ENCODE assay signal across 2 cellular contexts in the genomic region with DNA sequence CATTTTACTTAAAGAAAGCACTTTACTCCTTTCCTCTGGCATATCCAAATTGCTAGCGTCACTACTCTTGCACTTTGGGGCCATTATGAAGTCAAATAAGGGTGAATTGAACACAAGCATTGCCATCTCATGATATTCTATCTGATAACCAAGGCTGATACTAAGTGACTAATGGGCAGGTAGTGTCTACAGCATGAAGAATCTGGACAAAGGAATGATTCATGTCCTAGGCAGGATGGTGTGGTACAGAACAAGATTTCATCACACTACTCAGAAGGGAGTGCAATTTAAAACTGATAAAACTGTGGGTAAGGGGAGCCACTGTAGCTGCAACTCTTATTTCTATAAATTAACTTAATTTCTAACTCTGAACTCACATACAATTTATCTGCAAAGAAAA.
TF ChIP-seq lines count a peak whose summit lies in the region.

No MANE protein-coding gene starts in this region.

TF ChIP-seq in SK-N-SH treated with all-trans-retinoic acid at 6 μM for 48 hours, 23 proteins besides CTCF, POLR2A, EP300 and RAD21:
- TF ChIP-seq, protein P1, sequence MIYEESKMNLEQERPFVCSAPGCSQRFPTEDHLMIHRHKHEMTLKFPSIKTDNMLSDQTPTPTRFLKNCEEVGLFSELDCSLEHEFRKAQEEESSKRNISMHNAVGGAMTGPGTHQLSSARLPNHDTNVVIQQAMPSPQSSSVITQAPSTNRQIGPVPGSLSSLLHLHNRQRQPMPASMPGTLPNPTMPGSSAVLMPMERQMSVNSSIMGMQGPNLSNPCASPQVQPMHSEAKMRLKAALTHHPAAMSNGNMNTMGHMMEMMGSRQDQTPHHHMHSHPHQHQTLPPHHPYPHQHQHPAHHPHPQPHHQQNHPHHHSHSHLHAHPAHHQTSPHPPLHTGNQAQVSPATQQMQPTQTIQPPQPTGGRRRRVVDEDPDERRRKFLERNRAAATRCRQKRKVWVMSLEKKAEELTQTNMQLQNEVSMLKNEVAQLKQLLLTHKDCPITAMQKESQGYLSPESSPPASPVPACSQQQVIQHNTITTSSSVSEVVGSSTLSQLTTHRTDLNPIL (CRISPR knock-in tag; IDR thresholded peaks at IDR 0.05; ENCODE audit: low read depth), result no peak
- TF ChIP-seq ISL1 (CRISPR knock-in tag; IDR thresholded peaks at IDR 0.05) (peak; percentile 25; the same call in 1 of the 2 replicates), ESRRG (CRISPR knock-in tag; IDR thresholded peaks at IDR 0.05) (no peak), ZFP3 (CRISPR knock-in tag; IDR thresholded peaks at IDR 0.05) (no peak), ZNF565 (CRISPR knock-in tag; conservative IDR thresholded peaks at IDR 0.05; ENCODE audit: low read depth) (no peak), CSRNP3 (CRISPR knock-in tag; IDR thresholded peaks at IDR 0.05) (no peak)

TF ChIP-seq in SK-N-SH, 30 proteins besides CTCF, POLR2A, EP300 and RAD21:
- TF ChIP-seq SIN3A (IDR thresholded peaks at IDR 0.05; ENCODE audit: borderline replicate concordance, low read depth, low read length) (no peak), SMC3 (IDR thresholded peaks at IDR 0.05; ENCODE audit: low read depth, low read length) (no peak), POLR2AphosphoS5 (IDR thresholded peaks at IDR 0.05; ENCODE audit: low read depth, low read length) (no peak), FOSL2 (IDR thresholded peaks at IDR 0.05; ENCODE audit: borderline replicate concordance, low read depth) (no peak), GABPA (IDR thresholded peaks at IDR 0.05; ENCODE audit: low read depth) (no peak), FOXM1 (IDR thresholded peaks at IDR 0.05; ENCODE audit: low read depth) (no peak), TCF12 (IDR thresholded peaks at IDR 0.05) (no peak), TAF1 (IDR thresholded peaks at IDR 0.05; ENCODE audit: borderline replicate concordance, low read depth, low read length) (no peak), YY1 (IDR thresholded peaks at IDR 0.05; ENCODE audit: low read depth) (no peak), NFIC (IDR thresholded peaks at IDR 0.05; ENCODE audit: borderline replicate concordance) (no peak), NRF1 (IDR thresholded peaks at IDR 0.05; ENCODE audit: low read depth, low read length) (no peak), ELF1 (IDR thresholded peaks at IDR 0.05) (no peak), EZH2phosphoT487 (IDR thresholded peaks at IDR 0.05; ENCODE audit: borderline replicate concordance, low read depth) (no peak), MXI1 (IDR thresholded peaks at IDR 0.05; ENCODE audit: low read depth, low read length) (no peak), MEF2A (IDR thresholded peaks at IDR 0.05; ENCODE audit: borderline replicate concordance, low read depth) (no peak), FOXJ3 (CRISPR knock-in tag; IDR thresholded peaks at IDR 0.05) (no peak), RCOR1 (IDR thresholded peaks at IDR 0.05; ENCODE audit: low read length) (no peak)
- TF ChIP-seq, protein P2, sequence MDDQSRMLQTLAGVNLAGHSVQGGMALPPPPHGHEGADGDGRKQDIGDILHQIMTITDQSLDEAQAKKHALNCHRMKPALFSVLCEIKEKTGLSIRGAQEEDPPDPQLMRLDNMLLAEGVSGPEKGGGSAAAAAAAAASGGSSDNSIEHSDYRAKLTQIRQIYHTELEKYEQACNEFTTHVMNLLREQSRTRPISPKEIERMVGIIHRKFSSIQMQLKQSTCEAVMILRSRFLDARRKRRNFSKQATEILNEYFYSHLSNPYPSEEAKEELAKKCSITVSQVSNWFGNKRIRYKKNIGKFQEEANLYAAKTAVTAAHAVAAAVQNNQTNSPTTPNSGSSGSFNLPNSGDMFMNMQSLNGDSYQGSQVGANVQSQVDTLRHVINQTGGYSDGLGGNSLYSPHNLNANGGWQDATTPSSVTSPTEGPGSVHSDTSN (IDR thresholded peaks at IDR 0.05), result no peak
